ENCODE assay signal across 8 cellular contexts in the genomic region with DNA sequence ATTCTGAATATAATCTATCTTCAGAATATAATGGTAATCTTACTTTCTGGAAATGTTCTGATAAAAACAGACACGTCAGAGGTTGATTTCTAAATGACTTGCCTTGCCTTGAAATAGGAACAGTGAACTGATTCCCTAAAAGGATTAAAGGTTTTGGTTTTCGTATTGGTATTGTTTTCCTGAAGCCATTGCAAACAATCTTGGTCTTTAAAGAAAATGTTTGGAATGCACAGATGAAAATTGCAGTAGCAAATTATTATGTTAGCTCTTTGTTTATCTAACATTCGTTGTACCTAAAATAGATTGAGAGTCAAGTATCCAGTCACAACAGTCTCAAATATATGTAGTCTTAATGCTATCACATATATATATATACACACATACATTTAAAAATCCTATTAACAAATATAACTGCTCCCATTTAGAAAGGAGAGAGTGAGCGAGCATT. TPM values are rescaled to one million over a fixed set of nuclear protein-coding genes. Genes with fewer than 3 reads are reported as not detected.
DNase-seq lines count a peak whose midpoint lies in the region; ATAC-seq, FAIRE-seq and TF ChIP-seq lines count a peak whose summit lies in the region.

No MANE protein-coding gene starts in this region.

- H3F3A ChIP-seq in OCI-LY1 (ENCODE audit: insufficient read depth, low read length) (no peaks in the 10 kb centered on the region), neural progenitor cell (ENCODE audit: low read depth) (peaks cover 11% of the 10 kb centered on the region)

- peak overlapping the region; percentile 99 for H3K4me3 ChIP-seq in CD4-positive, CD25-positive, alpha-beta regulatory T cell (ENCODE audit: low read depth, low read length)
- H3K4me3 ChIP-seq in OCI-LY1 (ENCODE audit: low read depth, low read length, poor library complexity, severe bottlenecking) (peak overlapping the region; percentile 99), endocrine pancreas (ENCODE audit: control insufficient read depth, insufficient read depth, low read length) (peak overlapping the region; percentile 96), neural progenitor cell (peak overlapping the region; percentile 100)

- H3K9me2 ChIP-seq in OCI-LY1 (ENCODE audit: low read depth, low read length), result no peaks in the 10 kb centered on the region

- H3K9me3 Mint-ChIP-seq in CD4-positive, CD25-positive, alpha-beta regulatory T cell, result no peaks in the 10 kb centered on the region
- no peaks in the 10 kb centered on the region for H3K9me3 Mint-ChIP-seq in neural progenitor cell

- H4K20me1 ChIP-seq in OCI-LY1 (ENCODE audit: insufficient read depth, low read length) (no peaks in the 10 kb centered on the region), neural progenitor cell (ENCODE audit: low read depth) (peaks cover 27% of the 10 kb centered on the region)

- no peak for DNase-seq in CD4-positive, CD25-positive, alpha-beta regulatory T cell
- no peak for DNase-seq in neural progenitor cell (ENCODE audit: low spot score)
- no peak for DNase-seq in D721Med (ENCODE audit: insufficient read length, low spot score)
- no peak for DNase-seq in GM13976 (ENCODE audit: low spot score)
- DNase-seq in NCI-H2081 (lab: John Stamatoyannopoulos, UW), result no peak

- H3K27me3 Mint-ChIP-seq in CD4-positive, CD25-positive, alpha-beta regulatory T cell, result peaks cover 8% of the 10 kb centered on the region
- H3K27me3 Mint-ChIP-seq in neural progenitor cell (ENCODE audit: insufficient read depth, low read depth), result peaks cover 3% of the 10 kb centered on the region

- peak overlapping the region; percentile 92 to 100 (median 98) for H3K4me3 Mint-ChIP-seq in CD4-positive, CD25-positive, alpha-beta regulatory T cell
- peak overlapping the region; percentile 97 for H3K4me3 Mint-ChIP-seq in neural progenitor cell

- H3K27ac ChIP-seq in CD4-positive, CD25-positive, alpha-beta regulatory T cell (ENCODE audit: insufficient read depth, low read length, poor library complexity, severe bottlenecking), result peak overlapping the region; percentile 92
- H3K27ac ChIP-seq in OCI-LY1 (ENCODE audit: low read depth, low read length, poor library complexity, severe bottlenecking) (peak overlapping the region; percentile 67), neural progenitor cell (no peak overlapping the region)

- peak overlapping the region; percentile 20 to 99 (median 92) for H3K27ac Mint-ChIP-seq in CD4-positive, CD25-positive, alpha-beta regulatory T cell
- H3K27ac Mint-ChIP-seq in neural progenitor cell, result no peak overlapping the region

- H3K79me2 ChIP-seq in OCI-LY1 (ENCODE audit: insufficient read depth, low read length) (peaks cover 48% of the 10 kb centered on the region), neural progenitor cell (ENCODE audit: low read depth) (peaks cover 66% of the 10 kb centered on the region)

- peaks cover 26% of the 10 kb centered on the region for H3K36me3 Mint-ChIP-seq in CD4-positive, CD25-positive, alpha-beta regulatory T cell
- H3K36me3 Mint-ChIP-seq in neural progenitor cell, result no peaks in the 10 kb centered on the region

- H3K9me3 ChIP-seq in CD4-positive, CD25-positive, alpha-beta regulatory T cell (ENCODE audit: control insufficient read depth in 2 of 2, low read length in 2 of 2), result no peaks in the 10 kb centered on the region
- H3K9me3 ChIP-seq in OCI-LY1 (ENCODE audit: low read length) (no peaks in the 10 kb centered on the region), endocrine pancreas (ENCODE audit: control insufficient read depth, low read length) (no peaks in the 10 kb centered on the region), neural progenitor cell (ENCODE audit: low read depth) (no peaks in the 10 kb centered on the region)

- FAIRE-seq in D721Med (lab: Jason Lieb, UNC), result no peak

- H3K27me3 ChIP-seq in CD4-positive, CD25-positive, alpha-beta regulatory T cell (ENCODE audit: control insufficient read depth, insufficient read depth, low read length), result no peaks in the 10 kb centered on the region
- H3K27me3 ChIP-seq in OCI-LY1 (ENCODE audit: insufficient read depth, low read length), result no peaks in the 10 kb centered on the region
- H3K27me3 ChIP-seq in endocrine pancreas (ENCODE audit: control insufficient read depth, insufficient read depth, low read length), result no peaks in the 10 kb centered on the region
- H3K27me3 ChIP-seq in neural progenitor cell, result peaks cover 14% of the 10 kb centered on the region

- peaks cover 60% of the 10 kb centered on the region for H3K4me1 ChIP-seq in CD4-positive, CD25-positive, alpha-beta regulatory T cell (ENCODE audit: control insufficient read depth, insufficient read depth, low read length, poor library complexity, severe bottlenecking)
- H3K4me1 ChIP-seq in OCI-LY1 (ENCODE audit: insufficient read depth, low read length, severe bottlenecking), result peaks cover 50% of the 10 kb centered on the region
- peaks cover 25% of the 10 kb centered on the region for H3K4me1 ChIP-seq in endocrine pancreas (ENCODE audit: control insufficient read depth, insufficient read depth, low read length)
- H3K4me1 ChIP-seq in neural progenitor cell, result peaks cover 38% of the 10 kb centered on the region

- no peak overlapping the region for H2AFZ ChIP-seq in OCI-LY1 (ENCODE audit: low read length)
- no peak overlapping the region for H2AFZ ChIP-seq in neural progenitor cell (replicated peaks)

- no peak for TF ChIP-seq CTCF in OCI-LY1 (IDR thresholded peaks at IDR 0.05; ENCODE audit: low read length)
- no peak for TF ChIP-seq CTCF in neural progenitor cell (IDR thresholded peaks at IDR 0.05)
- no peak for TF ChIP-seq CTCF in D721Med (IDR thresholded peaks at IDR 0.05; ENCODE audit: insufficient read depth, missing control alignments)
- TF ChIP-seq CTCF in GM13976 (IDR thresholded peaks at IDR 0.05; ENCODE audit: borderline replicate concordance, control extremely low read depth, extremely low read depth, insufficient read depth, missing control alignments), result no peak

- in situ Hi-C loops in GM13976 (cut with MboI; ENCODE audit: low sequenced_read_pairs, unreplicated experiment), result no loop called here

- no peak for ATAC-seq in CD4-positive, CD25-positive, alpha-beta regulatory T cell (ENCODE audit: low read depth in 2 of 2)
- no peak for ATAC-seq in GM21786 (IDR thresholded peaks at IDR 0.05; ENCODE audit: unreplicated experiment)

- peaks cover 14 to 71% (median 53%) of the 10 kb centered on the region in 4 donors for H3K4me1 Mint-ChIP-seq in CD4-positive, CD25-positive, alpha-beta regulatory T cell
- peaks cover 47% of the 10 kb centered on the region for H3K4me1 Mint-ChIP-seq in neural progenitor cell

- peaks cover 17% of the 10 kb centered on the region for H3K36me3 ChIP-seq in CD4-positive, CD25-positive, alpha-beta regulatory T cell (ENCODE audit: control insufficient read depth, insufficient read depth, low read length)
- H3K36me3 ChIP-seq in OCI-LY1 (ENCODE audit: insufficient read depth, low read length) (peaks cover under 1% of the 10 kb centered on the region; the same call in 1 of the 2 replicates), endocrine pancreas (ENCODE audit: control insufficient read depth, insufficient read depth, low read length) (no peaks in the 10 kb centered on the region), neural progenitor cell (no peaks in the 10 kb centered on the region)

- H3K4me2 ChIP-seq in OCI-LY1 (ENCODE audit: low read length) (peak overlapping the region; percentile 99), neural progenitor cell (peak overlapping the region; percentile 87)

- peak overlapping the region; percentile 95 for H3K9ac ChIP-seq in OCI-LY1 (ENCODE audit: low read length)
- peak overlapping the region; percentile 62 for H3K9ac ChIP-seq in endocrine pancreas (ENCODE audit: control insufficient read depth, insufficient read depth, low read length)
- no peak overlapping the region for H3K9ac ChIP-seq in neural progenitor cell

RNA-seq across cellular contexts. Expression of a gene that starts 1.7 kb away (rescaled TPM):
- total RNA-seq in CD4-positive, CD25-positive, alpha-beta regulatory T cell, result 324 TPM
- polyA plus RNA-seq in CD4-positive, CD25-positive, alpha-beta regulatory T cell, result 1,000 to 10,000 TPM; 1,031 to 1,148 (median 1,078) TPM
- 97.3 and 172 TPM in 2 replicates for total RNA-seq in neural progenitor cell (ENCODE audit: low replicate concordance)
